Comparison of ENCODE assay signal across 8 cellular contexts in genomic region chr1:205543351-205544305, GRCh38. TPM values are rescaled to one million over a fixed set of nuclear protein-coding genes. Genes with fewer than 3 reads are reported as not detected.
DNase-seq lines count a peak whose midpoint lies in the region; ATAC-seq and TF ChIP-seq lines count a peak whose summit lies in the region.

No MANE protein-coding gene starts in this region.

- POLR2A ChIA-PET in HEK293T (lab: Yijun Ruan, JAX): no interaction called here

- H3K36me3 ChIP-seq in NT2/D1 (ENCODE audit: insufficient read depth, insufficient read length, low read length) (no peaks in the 10 kb centered on the region), skeletal muscle satellite cell (ENCODE audit: insufficient read depth, low read length) (no peaks in the 10 kb centered on the region)

- CTCF ChIA-PET in HEK293T (lab: Yijun Ruan, JAX): interaction anchor here (0.9 to 1.2 kb wide), 2 partner anchors 20 to 115 kb away, joined by 3 to 4 read pairs; no protein-coding TSS in a partner anchor

- H3K27me3 ChIP-seq in NT2/D1 (ENCODE audit: insufficient read depth, insufficient read length) (peaks cover 16% of the 10 kb centered on the region), skeletal muscle satellite cell (ENCODE audit: control insufficient read depth, insufficient read depth, low read length) (peaks cover 47% of the 10 kb centered on the region)

- H3K4me1 ChIP-seq in NT2/D1 (ENCODE audit: insufficient read depth, insufficient read length): peaks cover 5% of the 10 kb centered on the region
- peaks cover 9% of the 10 kb centered on the region for H3K4me1 ChIP-seq in skeletal muscle satellite cell (ENCODE audit: control insufficient read depth, insufficient read depth, low read length)

- peak overlapping the region; percentile 80 for H3K4me2 ChIP-seq in skeletal muscle satellite cell (ENCODE audit: low read length)

- peak overlapping the region; percentile 81 for H3K27ac ChIP-seq in caudate nucleus (ENCODE audit: low read depth, low read length)

- H3K4me3 ChIP-seq in NT2/D1 (ENCODE audit: insufficient read length, low read depth) (peak overlapping the region; percentile 22), skeletal muscle satellite cell (ENCODE audit: low read length) (peak overlapping the region; percentile 57)

- ATAC-seq in GM21576 (IDR thresholded peaks at IDR 0.05; ENCODE audit: unreplicated experiment): no peak

- H3K9ac ChIP-seq in NT2/D1 (ENCODE audit: insufficient read length, low read depth) (peak overlapping the region; percentile 84), skeletal muscle satellite cell (ENCODE audit: low read depth, low read length) (peak overlapping the region; percentile 67)

- H3K9me3 ChIP-seq in NT2/D1 (ENCODE audit: insufficient read depth, low read length) (no peaks in the 10 kb centered on the region), skeletal muscle satellite cell (replicated peaks; ENCODE audit: low read length) (no peaks in the 10 kb centered on the region)

- peak in 2 of 3 donors; percentile 2 to 14 for DNase-seq in stimulated activated CD4-positive, alpha-beta T cell treated with anti-CD3 and anti-CD28 coated beads, TNF-alpha, amount 100 ng/mL, for 48 hours (ENCODE audit: low read depth in 3 of 3)
- no peak for DNase-seq in stimulated activated CD4-positive, alpha-beta T cell treated with anti-CD3 and anti-CD28 coated beads, Interleukin-4, amount 100 ng/mL, for 24 hours
- peak; percentile 79 for DNase-seq in NT2/D1 (ENCODE audit: low read depth, low spot score)
- peak in 57 of 61 donors; percentile 37 to 89 (median 68) for DNase-seq in caudate nucleus (lab: John Stamatoyannopoulos, UW)
- DNase-seq in iris pigment epithelial cell (ENCODE audit: low read depth): peak; percentile 68
- DNase-seq in HEK293T (ENCODE audit: extremely low spot score): no peak

TF ChIP-seq in HEK293T, 16 proteins besides CTCF, POLR2A, EP300 and RAD21:
- TF ChIP-seq ARNT (IDR thresholded peaks at IDR 0.05) (no peak), PKNOX1 (IDR thresholded peaks at IDR 0.05) (no peak), BHLHE40 (IDR thresholded peaks at IDR 0.05; ENCODE audit: borderline replicate concordance) (no peak), FOXM1 (IDR thresholded peaks at IDR 0.05; ENCODE audit: borderline replicate concordance) (no peak), L3MBTL2 (conservative IDR thresholded peaks at IDR 0.05) (no peak), TARDBP (IDR thresholded peaks at IDR 0.05) (no peak), SUZ12 (IDR thresholded peaks at IDR 0.05) (no peak)

RNA-seq across cellular contexts. Expression of gene CDK18, which starts 39.2 kb away (rescaled TPM):
- total RNA-seq in skeletal muscle satellite cell (2012; rRNA removed): 1.3 TPM in 1 of 2 replicates, not detected in the other

Comparison
In these comparisons a context has a peak if more than half of its experiments do, and no peak if none do; other contexts are left out.
1. DNase-seq: peak in stimulated activated CD4-positive, alpha-beta T cell treated with anti-CD3 and anti-CD28 coated beads, TNF-alpha, amount 100 ng/mL, for 48 hours (2 of 3), NT2/D1 (single experiment), caudate nucleus (57 of 61) and iris pigment epithelial cell (single experiment); none in stimulated activated CD4-positive, alpha-beta T cell treated with anti-CD3 and anti-CD28 coated beads, Interleukin-4, amount 100 ng/mL, for 24 hours (single experiment) and HEK293T (single experiment).